Comparison of ENCODE assay signal across 21 cellular contexts in genomic region chr9:72156586-72156985, GRCh38. TPM values are rescaled to one million over a fixed set of nuclear protein-coding genes. Genes with fewer than 3 reads are reported as not detected.
DNase-seq lines count a peak whose midpoint lies in the region; FAIRE-seq and TF ChIP-seq lines count a peak whose summit lies in the region.
"Had no signal": no experiment of that assay in that cellular context is flagged by ENCODE, and none has a peak within 500 bp of the region (broad histone marks: within the 10 kb centered on the region; RNA-seq: fewer than 3 reads in every experiment).

No MANE protein-coding gene starts in this region.

- H3K9me3 Mint-ChIP-seq in Calu3 (ENCODE audit: low read depth, unreplicated experiment) (peaks cover 12% of the 10 kb centered on the region), neural progenitor cell (peaks cover 5% of the 10 kb centered on the region)
- H3K9me3 Mint-ChIP-seq: GM23338, HFFc6 had no signal

- H3K36me3 ChIP-seq in H1 (ENCODE audit: control insufficient read depth in 2 of 4, insufficient read depth in 4 of 4, low read length in 3 of 4) (no peaks in the 10 kb centered on the region), small intestine (ENCODE audit: control insufficient read depth in 2 of 2, insufficient read depth in 2 of 2, low read length in 2 of 2) (peaks cover 0 to 4% of the 10 kb centered on the region in 2 donors), neural progenitor cell (no peaks in the 10 kb centered on the region)
- H3K36me3 ChIP-seq: HAP-1 had no signal

- H3K9ac ChIP-seq in H1 (replicated peaks in 1 of 4; ENCODE audit: extremely low read depth in 1 of 4, low read depth in 3 of 4, low read length in 3 of 4) (no peak overlapping the region), neural progenitor cell (no peak overlapping the region)

- H3K4me3 ChIP-seq in H1 (ENCODE audit: extremely low read depth in 1 of 4, insufficient read depth in 2 of 4, low read depth in 3 of 4, low read length in 4 of 4) (no peak overlapping the region), small intestine (ENCODE audit: low read depth in 1 of 2, low read length in 2 of 2) (no peak overlapping the region), neural progenitor cell (no peak overlapping the region)
- H3K4me3 ChIP-seq: A549, GM12878, GM23338, HAP-1 had no signal

- H3K79me1 ChIP-seq in H1 (ENCODE audit: low read depth, low read length) = no peaks in the 10 kb centered on the region

- no peak for TF ChIP-seq EP300 in H1 (IDR thresholded peaks at IDR 0.05; ENCODE audit: borderline replicate concordance in 1 of 2, low read depth in 2 of 2, low read length in 2 of 2)

- H2BK12ac ChIP-seq in H1 (ENCODE audit: low read depth, low read length) = no peak overlapping the region

- TF ChIP-seq CTCF in Calu3 (IDR thresholded peaks at IDR 0.05; ENCODE audit: unreplicated experiment) (no peak), H1 (IDR thresholded peaks at IDR 0.05; ENCODE audit: control extremely low read depth in 1 of 3, insufficient read depth in 1 of 3, low read depth in 1 of 3, low read length in 3 of 3) (no peak), neural progenitor cell (IDR thresholded peaks at IDR 0.05) (no peak)

- H3K23ac ChIP-seq in H1 (ENCODE audit: insufficient read length) = no peak overlapping the region

- no peak overlapping the region for H2BK20ac ChIP-seq in H1 (ENCODE audit: low read length)

- H3K14ac ChIP-seq in H1 (ENCODE audit: insufficient read length) = no peak overlapping the region

- no peak overlapping the region for H2AK5ac ChIP-seq in H1 (ENCODE audit: low read depth, low read length)

- no peaks in the 10 kb centered on the region for H3K27me3 ChIP-seq in H1 (replicated peaks in 1 of 4; ENCODE audit: control insufficient read depth in 3 of 4, extremely low read depth in 1 of 4, insufficient read depth in 3 of 4, low read length in 3 of 4)
- no peaks in the 10 kb centered on the region for H3K27me3 ChIP-seq in small intestine (ENCODE audit: control insufficient read depth in 2 of 2, insufficient read depth in 2 of 2, low read length in 2 of 2)
- H3K27me3 ChIP-seq in neural progenitor cell = peaks cover 8% of the 10 kb centered on the region

- H3K9me3 ChIP-seq in H1 (ENCODE audit: insufficient read depth in 2 of 2, low read depth in 1 of 2, low read length in 1 of 2) (no peaks in the 10 kb centered on the region), small intestine (ENCODE audit: control insufficient read depth, low read depth) (no peaks in the 10 kb centered on the region), neural progenitor cell (ENCODE audit: low read depth) (no peaks in the 10 kb centered on the region)
- H3K9me3 ChIP-seq: A549, HAP-1 had no signal

- H3K27ac Mint-ChIP-seq in Calu3 (ENCODE audit: unreplicated experiment) = peak overlapping the region; percentile 92
- no peak overlapping the region for H3K27ac Mint-ChIP-seq in neural progenitor cell
- H3K27ac Mint-ChIP-seq: CD14-positive monocyte; CD8-positive, alpha-beta T cell; GM23338; HFFc6 had no signal

- H3K4me1 ChIP-seq in H1 (replicated peaks in 1 of 4; ENCODE audit: control insufficient read depth in 3 of 4, insufficient read depth in 4 of 4, low read length in 3 of 4) (no peaks in the 10 kb centered on the region), small intestine (ENCODE audit: control insufficient read depth in 2 of 2, insufficient read depth in 1 of 2, low read depth in 1 of 2, low read length in 1 of 2) (peaks cover 0 to 3% of the 10 kb centered on the region in 2 donors), neural progenitor cell (no peaks in the 10 kb centered on the region)
- H3K4me1 ChIP-seq: HAP-1 had no signal

- H3K4ac ChIP-seq in H1 (replicated peaks; ENCODE audit: insufficient read length, low read depth, low read length) = no peak overlapping the region

- H3K4me1 Mint-ChIP-seq in Calu3 (ENCODE audit: low read depth, unreplicated experiment) (peaks cover 28% of the 10 kb centered on the region), neural progenitor cell (no peaks in the 10 kb centered on the region)
- H3K4me1 Mint-ChIP-seq: CD14-positive monocyte, GM23338 had no signal

- no peak overlapping the region for H4K8ac ChIP-seq in H1 (ENCODE audit: extremely low read depth, insufficient read depth, low read length)

- H3K4me3 Mint-ChIP-seq in Calu3 (ENCODE audit: low read depth, unreplicated experiment) (no peak overlapping the region), neural progenitor cell (no peak overlapping the region)
- H3K4me3 Mint-ChIP-seq: CD14-positive monocyte; CD8-positive, alpha-beta T cell; GM23338; HFFc6 had no signal

- H3K36me3 Mint-ChIP-seq in Calu3 (ENCODE audit: insufficient read depth, unreplicated experiment) (peaks cover 18% of the 10 kb centered on the region), neural progenitor cell (no peaks in the 10 kb centered on the region)
- H3K36me3 Mint-ChIP-seq: CD14-positive monocyte; CD8-positive, alpha-beta T cell had no signal

- H2AFZ ChIP-seq in H1 (ENCODE audit: low read length) = 0 out of 2 replicates have a peak overlapping the region, but pooled peaks have one; percentile 23
- H2AFZ ChIP-seq in neural progenitor cell (replicated peaks) = no peak overlapping the region
- H2AFZ ChIP-seq: GM23338 had no signal

- H4K5ac ChIP-seq in H1 (ENCODE audit: insufficient read length, low read depth, low read length) = no peak overlapping the region

- no peak for TF ChIP-seq RAD21 in H1 (IDR thresholded peaks at IDR 0.05 in 1 of 2, conservative IDR thresholded peaks at IDR 0.05 in 1 of 2; ENCODE audit: low read depth in 2 of 2, low read length in 2 of 2)

- H2BK5ac ChIP-seq in H1 (ENCODE audit: low read depth, low read length) = no peak overlapping the region

- no TSS peak for BruUV-seq in Calu3 (replicated peaks; lab: Mats Ljungman, UMichigan)

- DNase-seq in Calu3 (no peak), HT1080 (ENCODE audit: low read depth) (peak; percentile 52), H1 (ENCODE audit: low read depth in 1 of 2, low spot score in 2 of 2) (no peak), small intestine (peak; percentile 27), OCI-M1 (lab: John Stamatoyannopoulos, UW) (no peak), neural progenitor cell (ENCODE audit: low spot score) (no peak), A172 (ENCODE audit: low spot score) (no peak)
- DNase-seq: CD8-positive, alpha-beta T cell; COR-L47; HFFc6; IMR-90; KBM-7 had no signal

- H3K27ac ChIP-seq in H1 (ENCODE audit: low read depth, low read length) (no peak overlapping the region), small intestine (ENCODE audit: low read depth in 1 of 2, low read length in 1 of 2) (no peak overlapping the region), neural progenitor cell (no peak overlapping the region)
- H3K27ac ChIP-seq: A549, HL-60 had no signal

- H2BK120ac ChIP-seq in H1 (replicated peaks; ENCODE audit: low read depth, low read length) = no peak overlapping the region

- H3K79me2 ChIP-seq in H1 (ENCODE audit: control insufficient read depth in 1 of 2, insufficient read depth in 2 of 2, low read length in 2 of 2) (no peaks in the 10 kb centered on the region), neural progenitor cell (ENCODE audit: low read depth) (no peaks in the 10 kb centered on the region)

- H3K4me2 ChIP-seq in H1 (ENCODE audit: insufficient read depth in 1 of 2, low read depth in 2 of 2, low read length in 2 of 2) (no peak overlapping the region), neural progenitor cell (no peak overlapping the region)
- H3K4me2 ChIP-seq: A549, GM23338 had no signal

- no peak for FAIRE-seq in H1 (lab: Jason Lieb, UNC)
- FAIRE-seq in small intestine (lab: Jason Lieb, UNC) = no peak
- FAIRE-seq: A549, GM12878 had no signal

- H3K27me3 Mint-ChIP-seq in Calu3 (ENCODE audit: unreplicated experiment) = no peaks in the 10 kb centered on the region
- peaks cover 2% of the 10 kb centered on the region for H3K27me3 Mint-ChIP-seq in neural progenitor cell (ENCODE audit: insufficient read depth, low read depth)

- no peak overlapping the region for H3K56ac ChIP-seq in H1 (replicated peaks; ENCODE audit: insufficient read length, low read depth, low read length)

- H4K20me1 ChIP-seq in H1 (replicated peaks in 1 of 2; ENCODE audit: control insufficient read depth in 1 of 2, insufficient read depth in 2 of 2, low read length in 2 of 2) (no peaks in the 10 kb centered on the region), neural progenitor cell (ENCODE audit: low read depth) (no peaks in the 10 kb centered on the region)

- H3K23me2 ChIP-seq in H1 (ENCODE audit: low read depth, low read length) = no peaks in the 10 kb centered on the region

- POLR2A ChIA-PET in H1 (lab: Charles Lee; ENCODE audit: partially characterized antibody) = interaction anchor here (0.6 kb wide), 1 partner anchor 264 kb away, joined by 4 read pairs; no protein-coding TSS in a partner anchor

- CTCF ChIA-PET in Calu3 (lab: Charles Lee) = interaction anchor here (0.6 to 1.3 kb wide), 2 partner anchors 51 to 220 kb away, joined by 3 to 9 read pairs; no protein-coding TSS in a partner anchor
- CTCF ChIA-PET in H1 (lab: Charles Lee; ENCODE audit: partially characterized antibody) = interaction anchor here (0.7 to 1.2 kb wide), 2 partner anchors 47 to 597 kb away, joined by 3 read pairs; no protein-coding TSS in a partner anchor

- no peak overlapping the region for H3K18ac ChIP-seq in H1 (ENCODE audit: extremely low read depth, low read length)

- TF ChIP-seq POLR2A in H1 (IDR thresholded peaks at IDR 0.05; ENCODE audit: control extremely low read depth in 1 of 2, low read depth in 2 of 2, low read length in 2 of 2) = no peak

- H4K91ac ChIP-seq in H1 (replicated peaks; ENCODE audit: insufficient read length, low read length) = no peak overlapping the region

- no peaks in the 10 kb centered on the region for H3F3A ChIP-seq in neural progenitor cell (ENCODE audit: low read depth)

- no peak overlapping the region for H2BK15ac ChIP-seq in H1 (ENCODE audit: low read length)

- intact Hi-C loops in Calu3 (cut with micrococcal nuclease; ENCODE audit: unreplicated experiment) = loop anchor here (10.0 kb wide), 1 partner anchor 668 kb away; no protein-coding TSS in a partner anchor

RNA-seq across cellular contexts. Expression of gene GDA, which starts 7.3 kb away (rescaled TPM):
- total RNA-seq in Calu3 (2022) (21.0 and 24.3 TPM in 2 replicates), neural progenitor cell (ENCODE audit: low replicate concordance) (2.5 and 2.7 TPM in 2 replicates)
- total RNA-seq in HT1080 (2014; rRNA removed; shearing (Covaris generic)) = not detected in 2 replicates
- polyA plus RNA-seq in HT1080 (2015; cell fraction: cytosol; rRNA removed) = 0.05 TPM in 1 of 2 replicates, not detected in the other
- polyA plus RNA-seq in HT1080 (2015; cell fraction: nucleus; rRNA removed) = not detected in 2 replicates
- 3.0 TPM in 2 replicates for total RNA-seq in H1 (2021; fragmentation: NEBNext Ultra II Directional; extraction: Animal tissue kit (Norgen Biotek cat#: 25700))
- polyA plus RNA-seq in H1 (2011; rRNA removed) (0.17 and 0.35 TPM in 2 replicates), small intestine (100 to 1,000 TPM in 2 of 3 donors, 10 to 100 TPM in 1; 33.1 to 210 (median 150) TPM)
- 0.43 TPM for polyA plus RNA-seq in H1 (2011; cell fraction: cytosol; rRNA removed)
- 0.48 TPM for polyA plus RNA-seq in H1 (2011; cell fraction: nucleus; rRNA removed)
- 0.42 to 0.69 TPM (median 0.46 TPM) in 4 replicates for polyA plus RNA-seq in H1 (2012, experiment 1 of 2)
- polyA plus RNA-seq in H1 (2012, experiment 2 of 2) = not detected
- 2.0 TPM for polyA plus RNA-seq in H1 (2013, experiment 1 of 2)
- 1.8 TPM for polyA plus RNA-seq in H1 (2013, experiment 2 of 2)
- 0.95 and 1.5 TPM in 2 replicates for polyA minus RNA-seq in H1 (2011; rRNA and poly(A)+ RNA removed)
- 1.1 TPM for polyA minus RNA-seq in H1 (2011; cell fraction: cytosol; rRNA and poly(A)+ RNA removed)
- 1.5 TPM for polyA minus RNA-seq in H1 (2011; cell fraction: nucleus; rRNA and poly(A)+ RNA removed)
- not detected in 2 replicates for total RNA-seq in A172 (2014; rRNA removed; shearing (Covaris generic))
- total RNA-seq: CD8-positive, alpha-beta T cell; G401; HFFc6; IMR-90 had no signal
- polyA plus RNA-seq: AG04450, BJ, CD14-positive monocyte, IMR-90 had no signal

Comparison
In these comparisons a context has a peak if more than half of its experiments do, and no peak if none do; other contexts are left out.
1. DNase-seq: peak in HT1080 (single experiment) and small intestine (single experiment); none in Calu3 (single experiment), H1 (0 of 2), OCI-M1 (single experiment), neural progenitor cell (single experiment) and A172 (single experiment).